19 cellular contexts compared by ENCODE assay signal in genomic region chr17:80619535-80620235, GRCh38.
DNase-seq lines count a peak whose midpoint lies in the region; ATAC-seq and TF ChIP-seq lines count a peak whose summit lies in the region.
"Had no signal": no experiment of that assay in that cellular context is flagged by ENCODE, and none has a peak within 500 bp of the region (broad histone marks: within the 10 kb centered on the region; RNA-seq: fewer than 3 reads in every experiment).

No MANE protein-coding gene starts in this region.

- DNase-seq in DND-41: no peak
- no peak for DNase-seq in chondrocyte (ENCODE audit: low spot score)
- no peak for DNase-seq in left lung
- no peak for DNase-seq in UCSD-AML1 (lab: John Stamatoyannopoulos, UW; ENCODE audit: unreplicated experiment)
- no peak for DNase-seq in H4 (ENCODE audit: low spot score)
- DNase-seq: activated CD4-positive, alpha-beta T cell treated with anti-CD3 and anti-CD28 coated beads for 48 hours; effector memory CD4-positive, alpha-beta T cell; naive thymus-derived CD8-positive, alpha-beta T cell; NCI-H1417; NCI-H446; OCI-M1; right cardiac atrium; stimulated activated naive CD4-positive, alpha-beta T cell treated with Interleukin-2 at 50 U/mL for 16 hours; T-helper 17 cell had no signal

- peaks cover 30% of the 10 kb centered on the region for H3K4me1 Mint-ChIP-seq in chondrocyte (ENCODE audit: low read depth)

- no peaks in the 10 kb centered on the region for H3K27me3 Mint-ChIP-seq in chondrocyte (ENCODE audit: low read depth)
- H3K27me3 Mint-ChIP-seq: naive thymus-derived CD8-positive, alpha-beta T cell; T-helper 17 cell had no signal

- H3K4me3 Mint-ChIP-seq in chondrocyte (ENCODE audit: unreplicated experiment): no peak overlapping the region
- H3K4me3 Mint-ChIP-seq: activated T-helper 1 cell treated with anti-CD3 and anti-CD28 coated beads, Interleukin-12 subunit alpha, Interleukin-12 subunit beta, Interleukin-2, Interleukin-4 antibody, amounts not matched to agents 30 ng/mL and 10 ng/mL and 1 ng/mL, durations not matched to agents 14 hours and 24 hours and 36 hours; T-helper 17 cell had no signal

- 0 out of 2 replicates have a peak, but pooled peaks cover 6% of the 10 kb centered on the region for H3K36me3 ChIP-seq in DND-41 (ENCODE audit: insufficient read depth, low read length)
- no peaks in the 10 kb centered on the region for H3K36me3 ChIP-seq in left lung

- H3K4me3 ChIP-seq in DND-41 (ENCODE audit: low read depth in 1 of 2, low read length in 2 of 2) (no peak overlapping the region), left lung (no peak overlapping the region)
- H3K4me3 ChIP-seq: BLaER1 treated with 17β-estradiol and CSF1 and Interleukin-3, amounts not matched to agents 10 nM and 100 nM had no signal

- TF ChIP-seq CTCF in DND-41 (IDR thresholded peaks at IDR 0.05; ENCODE audit: borderline replicate concordance, extremely low read depth, low read length, poor library complexity, severe bottlenecking) (no peak), chondrocyte (IDR thresholded peaks at IDR 0.05) (no peak), left lung (IDR thresholded peaks at IDR 0.05) (no peak)

- H3K4me2 ChIP-seq in DND-41 (ENCODE audit: insufficient read depth, low read length): no peak overlapping the region

- no peaks in the 10 kb centered on the region for H3K9me3 ChIP-seq in DND-41 (ENCODE audit: insufficient read depth, low read length, severe bottlenecking)
- H3K9me3 ChIP-seq in left lung: no peaks in the 10 kb centered on the region
- H3K9me3 ChIP-seq: BLaER1 treated with 17β-estradiol and CSF1 and Interleukin-3, amounts not matched to agents 10 nM and 100 nM had no signal

- ATAC-seq in DND-41 (ENCODE audit: insufficient read depth, low read depth) (no peak), left lung (peak; percentile 78), GM19467 (IDR thresholded peaks at IDR 0.05; ENCODE audit: unreplicated experiment) (no peak), GM18861 (IDR thresholded peaks at IDR 0.05; ENCODE audit: unreplicated experiment) (no peak)
- ATAC-seq: naive thymus-derived CD8-positive, alpha-beta T cell; right cardiac atrium; T-helper 17 cell had no signal

- H3K4me1 ChIP-seq in DND-41 (ENCODE audit: insufficient read depth, low read length) (peaks cover 47% of the 10 kb centered on the region), left lung (no peaks in the 10 kb centered on the region)

- H3K9ac ChIP-seq in DND-41 (ENCODE audit: low read depth, low read length): no peak overlapping the region
- H3K9ac ChIP-seq: BLaER1 treated with 17β-estradiol and CSF1 and Interleukin-3, amounts not matched to agents 10 nM and 100 nM had no signal

- no peaks in the 10 kb centered on the region for H3K36me3 Mint-ChIP-seq in chondrocyte (ENCODE audit: low read depth)

- peaks cover 70% of the 10 kb centered on the region for H3K79me2 ChIP-seq in DND-41 (ENCODE audit: insufficient read depth, low read length)

- TF ChIP-seq RAD21 in Ishikawa (IDR thresholded peaks at IDR 0.05; ENCODE audit: low read depth): no peak

- no peak for TF ChIP-seq EP300 in Ishikawa (IDR thresholded peaks at IDR 0.05; ENCODE audit: borderline replicate concordance)

- H3K27ac ChIP-seq in DND-41 (ENCODE audit: low read length) (peak overlapping the region; percentile 43), left lung (no peak overlapping the region)
- H3K27ac ChIP-seq: BLaER1 treated with 17β-estradiol and CSF1 and Interleukin-3, amounts not matched to agents 10 nM and 100 nM had no signal

- H4K20me1 ChIP-seq in DND-41 (ENCODE audit: insufficient read depth, low read length): peaks cover 37% of the 10 kb centered on the region; the same call in 1 of the 2 replicates

- H3K27me3 ChIP-seq in DND-41 (ENCODE audit: insufficient read depth, low read length, poor library complexity) (no peaks in the 10 kb centered on the region), left lung (no peaks in the 10 kb centered on the region)
- H3K27me3 ChIP-seq: BLaER1 treated with 17β-estradiol and CSF1 and Interleukin-3, amounts not matched to agents 10 nM and 100 nM had no signal

- intact Hi-C loops in left lung (cut with DNase I): no loop called here

- peak overlapping the region; percentile 36 for H3K27ac Mint-ChIP-seq in chondrocyte (ENCODE audit: unreplicated experiment)

- no peaks in the 10 kb centered on the region for H3K9me3 Mint-ChIP-seq in chondrocyte (ENCODE audit: low read depth)
- H3K9me3 Mint-ChIP-seq: activated T-helper 1 cell treated with anti-CD3 and anti-CD28 coated beads, Interleukin-12 subunit alpha, Interleukin-12 subunit beta, Interleukin-2, Interleukin-4 antibody, amounts not matched to agents 30 ng/mL and 10 ng/mL and 1 ng/mL, durations not matched to agents 14 hours and 24 hours and 36 hours; naive thymus-derived CD8-positive, alpha-beta T cell had no signal

- H2AFZ ChIP-seq in DND-41 (ENCODE audit: low read depth, low read length): no peak overlapping the region

TF ChIP-seq in Ishikawa, 13 proteins besides CTCF, POLR2A, EP300 and RAD21:
- TF ChIP-seq TEAD4 (IDR thresholded peaks at IDR 0.05) (peak; percentile 87), NFIC (IDR thresholded peaks at IDR 0.05) (no peak), CEBPB (IDR thresholded peaks at IDR 0.05) (0 out of 2 replicates have a peak, but pooled peaks have one; percentile 23), TCF12 (IDR thresholded peaks at IDR 0.05; ENCODE audit: low read depth) (peak; percentile 49), FOXM1 (IDR thresholded peaks at IDR 0.05; ENCODE audit: borderline replicate concordance, low read depth) (no peak), EGR1 (IDR thresholded peaks at IDR 0.05) (peak; percentile 72; the same call in 1 of the 2 replicates), MAX (IDR thresholded peaks at IDR 0.05) (0 out of 2 replicates have a peak, but pooled peaks have one; percentile 13), CREB1 (IDR thresholded peaks at IDR 0.05; ENCODE audit: low read depth) (no peak)
